Comparison of ENCODE assay signal across 10 cellular contexts in the genomic region with DNA sequence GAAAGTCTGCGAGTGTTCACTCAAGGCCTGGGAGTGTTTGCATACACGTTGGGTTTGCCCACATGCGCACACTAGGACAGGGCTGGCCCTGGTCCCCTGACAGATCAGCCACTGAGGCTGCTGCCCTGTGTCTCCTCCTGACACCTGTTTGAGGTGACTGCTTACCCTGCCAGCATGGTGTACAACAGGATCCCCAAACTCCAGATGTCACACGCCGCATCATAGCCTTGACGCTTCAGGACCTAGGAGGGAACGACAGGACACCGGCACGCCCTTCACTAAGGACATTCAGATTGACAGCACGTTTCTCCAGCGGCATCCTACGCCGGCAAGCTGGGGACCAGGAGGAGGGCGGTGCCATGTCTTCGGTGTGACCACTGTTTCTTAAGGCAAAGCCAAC. TPM values are rescaled to one million over a fixed set of nuclear protein-coding genes. Genes with fewer than 3 reads are reported as not detected.
DNase-seq lines count a peak whose midpoint lies in the region; ATAC-seq and TF ChIP-seq lines count a peak whose summit lies in the region.
"Had no signal": no experiment of that assay in that cellular context is flagged by ENCODE, and none has a peak within 500 bp of the region (broad histone marks: within the 10 kb centered on the region; RNA-seq: fewer than 3 reads in every experiment).

No MANE protein-coding gene starts in this region.

- no peak for DNase-seq in immature natural killer cell
- DNase-seq in WTC11 (ENCODE audit: low spot score): no peak
- DNase-seq in DMS53 (lab: John Stamatoyannopoulos, UW): no peak
- DNase-seq: endodermal cell, NCI-H774, right cardiac atrium had no signal

- H3K4me3 Mint-ChIP-seq in immature natural killer cell (peak overlapping the region in 3 of 5 donors; percentile 31 to 60 (median 52)), WTC11 (no peak overlapping the region)
- H3K4me3 Mint-ChIP-seq: endodermal cell had no signal

- H3K9me3 Mint-ChIP-seq in immature natural killer cell (peaks cover 0 to 2% (median 0%) of the 10 kb centered on the region in 6 donors), WTC11 (peaks cover 16% of the 10 kb centered on the region)
- H3K9me3 Mint-ChIP-seq: endodermal cell had no signal

- CTCF ChIA-PET in WTC11 (lab: Charles Lee): no interaction called here

- H3K27me3 Mint-ChIP-seq in immature natural killer cell (ENCODE audit: low read depth in 3 of 3) (peaks cover 15 to 32% (median 27%) of the 10 kb centered on the region in 3 donors), WTC11 (ENCODE audit: low read depth) (no peaks in the 10 kb centered on the region)

- TF ChIP-seq CTCF in WTC11 (IDR thresholded peaks at IDR 0.05): no peak

- peaks cover 0 to 11% (median 4%) of the 10 kb centered on the region in 3 donors for H3K36me3 Mint-ChIP-seq in immature natural killer cell
- H3K36me3 Mint-ChIP-seq in WTC11: peaks cover 50% of the 10 kb centered on the region

- ATAC-seq in GM18909 (IDR thresholded peaks at IDR 0.05; ENCODE audit: poor library complexity, unreplicated experiment): peak; percentile 24
- peak; percentile 17 for ATAC-seq in GM21390 (IDR thresholded peaks at IDR 0.05; ENCODE audit: unreplicated experiment)
- ATAC-seq in HG03354 (IDR thresholded peaks at IDR 0.05; ENCODE audit: poor library complexity, severe bottlenecking, unreplicated experiment): peak; percentile 18
- no peak for ATAC-seq in WTC11
- no peak for ATAC-seq in HG03457 (IDR thresholded peaks at IDR 0.05; ENCODE audit: unreplicated experiment)

- peak overlapping the region in 5 of 6 donors; percentile 69 to 98 (median 95) for H3K27ac Mint-ChIP-seq in immature natural killer cell
- no peak overlapping the region for H3K27ac Mint-ChIP-seq in WTC11
- H3K27ac Mint-ChIP-seq: endodermal cell had no signal

- POLR2A ChIA-PET in WTC11 (lab: Charles Lee): no interaction called here

- H3K4me1 Mint-ChIP-seq in immature natural killer cell (peaks cover 59 to 60% of the 10 kb centered on the region in 2 donors), WTC11 (peaks cover 6% of the 10 kb centered on the region; the same call in 1 of the 2 replicates)
- H3K4me1 Mint-ChIP-seq: endodermal cell had no signal

TF ChIP-seq in WTC11, 78 proteins besides CTCF, POLR2A, EP300 and RAD21 (continues in another document):
- TF ChIP-seq, protein P1, sequence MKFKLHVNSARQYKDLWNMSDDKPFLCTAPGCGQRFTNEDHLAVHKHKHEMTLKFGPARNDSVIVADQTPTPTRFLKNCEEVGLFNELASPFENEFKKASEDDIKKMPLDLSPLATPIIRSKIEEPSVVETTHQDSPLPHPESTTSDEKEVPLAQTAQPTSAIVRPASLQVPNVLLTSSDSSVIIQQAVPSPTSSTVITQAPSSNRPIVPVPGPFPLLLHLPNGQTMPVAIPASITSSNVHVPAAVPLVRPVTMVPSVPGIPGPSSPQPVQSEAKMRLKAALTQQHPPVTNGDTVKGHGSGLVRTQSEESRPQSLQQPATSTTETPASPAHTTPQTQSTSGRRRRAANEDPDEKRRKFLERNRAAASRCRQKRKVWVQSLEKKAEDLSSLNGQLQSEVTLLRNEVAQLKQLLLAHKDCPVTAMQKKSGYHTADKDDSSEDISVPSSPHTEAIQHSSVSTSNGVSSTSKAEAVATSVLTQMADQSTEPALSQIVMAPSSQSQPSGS (CRISPR knock-in tag; IDR thresholded peaks at IDR 0.05; ENCODE audit: borderline replicate concordance, low read depth): no peak
- TF ChIP-seq, protein P2, sequence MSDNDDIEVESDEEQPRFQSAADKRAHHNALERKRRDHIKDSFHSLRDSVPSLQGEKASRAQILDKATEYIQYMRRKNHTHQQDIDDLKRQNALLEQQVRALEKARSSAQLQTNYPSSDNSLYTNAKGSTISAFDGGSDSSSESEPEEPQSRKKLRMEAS (CRISPR knock-in tag; IDR thresholded peaks at IDR 0.05): no peak
- TF ChIP-seq, protein P3, sequence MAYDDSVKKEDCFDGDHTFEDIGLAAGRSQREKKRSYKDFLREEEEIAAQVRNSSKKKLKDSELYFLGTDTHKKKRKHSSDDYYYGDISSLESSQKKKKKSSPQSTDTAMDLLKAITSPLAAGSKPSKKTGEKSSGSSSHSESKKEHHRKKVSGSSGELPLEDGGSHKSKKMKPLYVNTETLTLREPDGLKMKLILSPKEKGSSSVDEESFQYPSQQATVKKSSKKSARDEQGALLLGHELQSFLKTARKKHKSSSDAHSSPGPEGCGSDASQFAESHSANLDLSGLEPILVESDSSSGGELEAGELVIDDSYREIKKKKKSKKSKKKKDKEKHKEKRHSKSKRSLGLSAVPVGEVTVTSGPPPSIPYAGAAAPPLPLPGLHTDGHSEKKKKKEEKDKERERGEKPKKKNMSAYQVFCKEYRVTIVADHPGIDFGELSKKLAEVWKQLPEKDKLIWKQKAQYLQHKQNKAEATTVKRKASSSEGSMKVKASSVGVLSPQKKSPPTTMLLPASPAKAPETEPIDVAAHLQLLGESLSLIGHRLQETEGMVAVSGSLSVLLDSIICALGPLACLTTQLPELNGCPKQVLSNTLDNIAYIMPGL (CRISPR knock-in tag; IDR thresholded peaks at IDR 0.05): no peak
- TF ChIP-seq TEAD4 (CRISPR knock-in tag; IDR thresholded peaks at IDR 0.05) (no peak), ZNF671 (CRISPR knock-in tag; IDR thresholded peaks at IDR 0.05) (no peak), ELF4 (CRISPR knock-in tag; IDR thresholded peaks at IDR 0.05; ENCODE audit: low read depth) (no peak), FOXK1 (CRISPR knock-in tag; IDR thresholded peaks at IDR 0.05) (no peak), TP53 (CRISPR knock-in tag; IDR thresholded peaks at IDR 0.05) (no peak), ZNF219 (CRISPR knock-in tag; IDR thresholded peaks at IDR 0.05; ENCODE audit: borderline replicate concordance) (no peak), ZNF263 (CRISPR knock-in tag; IDR thresholded peaks at IDR 0.05; ENCODE audit: low read depth) (no peak), ESRRA (CRISPR knock-in tag; IDR thresholded peaks at IDR 0.05; ENCODE audit: borderline replicate concordance) (no peak), IRF2 (CRISPR knock-in tag; IDR thresholded peaks at IDR 0.05; ENCODE audit: borderline replicate concordance, low read depth) (no peak)
- TF ChIP-seq, protein P4, sequence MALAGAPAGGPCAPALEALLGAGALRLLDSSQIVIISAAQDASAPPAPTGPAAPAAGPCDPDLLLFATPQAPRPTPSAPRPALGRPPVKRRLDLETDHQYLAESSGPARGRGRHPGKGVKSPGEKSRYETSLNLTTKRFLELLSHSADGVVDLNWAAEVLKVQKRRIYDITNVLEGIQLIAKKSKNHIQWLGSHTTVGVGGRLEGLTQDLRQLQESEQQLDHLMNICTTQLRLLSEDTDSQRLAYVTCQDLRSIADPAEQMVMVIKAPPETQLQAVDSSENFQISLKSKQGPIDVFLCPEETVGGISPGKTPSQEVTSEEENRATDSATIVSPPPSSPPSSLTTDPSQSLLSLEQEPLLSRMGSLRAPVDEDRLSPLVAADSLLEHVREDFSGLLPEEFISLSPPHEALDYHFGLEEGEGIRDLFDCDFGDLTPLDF (CRISPR knock-in tag; IDR thresholded peaks at IDR 0.05): no peak
- TF ChIP-seq, protein P5, sequence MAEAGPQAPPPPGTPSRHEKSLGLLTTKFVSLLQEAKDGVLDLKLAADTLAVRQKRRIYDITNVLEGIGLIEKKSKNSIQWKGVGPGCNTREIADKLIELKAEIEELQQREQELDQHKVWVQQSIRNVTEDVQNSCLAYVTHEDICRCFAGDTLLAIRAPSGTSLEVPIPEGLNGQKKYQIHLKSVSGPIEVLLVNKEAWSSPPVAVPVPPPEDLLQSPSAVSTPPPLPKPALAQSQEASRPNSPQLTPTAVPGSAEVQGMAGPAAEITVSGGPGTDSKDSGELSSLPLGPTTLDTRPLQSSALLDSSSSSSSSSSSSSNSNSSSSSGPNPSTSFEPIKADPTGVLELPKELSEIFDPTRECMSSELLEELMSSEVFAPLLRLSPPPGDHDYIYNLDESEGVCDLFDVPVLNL (CRISPR knock-in tag; IDR thresholded peaks at IDR 0.05; ENCODE audit: borderline replicate concordance, low read depth): no peak
- TF ChIP-seq, protein P6, sequence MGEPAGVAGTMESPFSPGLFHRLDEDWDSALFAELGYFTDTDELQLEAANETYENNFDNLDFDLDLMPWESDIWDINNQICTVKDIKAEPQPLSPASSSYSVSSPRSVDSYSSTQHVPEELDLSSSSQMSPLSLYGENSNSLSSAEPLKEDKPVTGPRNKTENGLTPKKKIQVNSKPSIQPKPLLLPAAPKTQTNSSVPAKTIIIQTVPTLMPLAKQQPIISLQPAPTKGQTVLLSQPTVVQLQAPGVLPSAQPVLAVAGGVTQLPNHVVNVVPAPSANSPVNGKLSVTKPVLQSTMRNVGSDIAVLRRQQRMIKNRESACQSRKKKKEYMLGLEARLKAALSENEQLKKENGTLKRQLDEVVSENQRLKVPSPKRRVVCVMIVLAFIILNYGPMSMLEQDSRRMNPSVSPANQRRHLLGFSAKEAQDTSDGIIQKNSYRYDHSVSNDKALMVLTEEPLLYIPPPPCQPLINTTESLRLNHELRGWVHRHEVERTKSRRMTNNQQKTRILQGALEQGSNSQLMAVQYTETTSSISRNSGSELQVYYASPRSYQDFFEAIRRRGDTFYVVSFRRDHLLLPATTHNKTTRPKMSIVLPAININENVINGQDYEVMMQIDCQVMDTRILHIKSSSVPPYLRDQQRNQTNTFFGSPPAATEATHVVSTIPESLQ (CRISPR knock-in tag; IDR thresholded peaks at IDR 0.05): no peak
- TF ChIP-seq, protein P7, sequence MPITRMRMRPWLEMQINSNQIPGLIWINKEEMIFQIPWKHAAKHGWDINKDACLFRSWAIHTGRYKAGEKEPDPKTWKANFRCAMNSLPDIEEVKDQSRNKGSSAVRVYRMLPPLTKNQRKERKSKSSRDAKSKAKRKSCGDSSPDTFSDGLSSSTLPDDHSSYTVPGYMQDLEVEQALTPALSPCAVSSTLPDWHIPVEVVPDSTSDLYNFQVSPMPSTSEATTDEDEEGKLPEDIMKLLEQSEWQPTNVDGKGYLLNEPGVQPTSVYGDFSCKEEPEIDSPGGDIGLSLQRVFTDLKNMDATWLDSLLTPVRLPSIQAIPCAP (CRISPR knock-in tag; IDR thresholded peaks at IDR 0.05): no peak

RNA-seq across cellular contexts. Expression of a gene that starts 37.0 kb away (rescaled TPM):
- 100 to 1,000 TPM in 1 of 3 donors, 10 to 100 TPM in 2; 68.7 to 107 (median 85.6) TPM for polyA plus RNA-seq in immature natural killer cell
- 8.7 to 10.7 TPM (median 9.6 TPM) in 3 replicates for total RNA-seq in WTC11 (2021)

Comparison
In these comparisons a context has a peak if more than half of its experiments do, and no peak if none do; other contexts are left out.
1. ATAC-seq: peak in GM18909 (single experiment), GM21390 (single experiment) and HG03354 (single experiment); none in WTC11 (single experiment) and HG03457 (single experiment).